Comparison of ENCODE assay signal across 1 cellular context in the genomic region with DNA sequence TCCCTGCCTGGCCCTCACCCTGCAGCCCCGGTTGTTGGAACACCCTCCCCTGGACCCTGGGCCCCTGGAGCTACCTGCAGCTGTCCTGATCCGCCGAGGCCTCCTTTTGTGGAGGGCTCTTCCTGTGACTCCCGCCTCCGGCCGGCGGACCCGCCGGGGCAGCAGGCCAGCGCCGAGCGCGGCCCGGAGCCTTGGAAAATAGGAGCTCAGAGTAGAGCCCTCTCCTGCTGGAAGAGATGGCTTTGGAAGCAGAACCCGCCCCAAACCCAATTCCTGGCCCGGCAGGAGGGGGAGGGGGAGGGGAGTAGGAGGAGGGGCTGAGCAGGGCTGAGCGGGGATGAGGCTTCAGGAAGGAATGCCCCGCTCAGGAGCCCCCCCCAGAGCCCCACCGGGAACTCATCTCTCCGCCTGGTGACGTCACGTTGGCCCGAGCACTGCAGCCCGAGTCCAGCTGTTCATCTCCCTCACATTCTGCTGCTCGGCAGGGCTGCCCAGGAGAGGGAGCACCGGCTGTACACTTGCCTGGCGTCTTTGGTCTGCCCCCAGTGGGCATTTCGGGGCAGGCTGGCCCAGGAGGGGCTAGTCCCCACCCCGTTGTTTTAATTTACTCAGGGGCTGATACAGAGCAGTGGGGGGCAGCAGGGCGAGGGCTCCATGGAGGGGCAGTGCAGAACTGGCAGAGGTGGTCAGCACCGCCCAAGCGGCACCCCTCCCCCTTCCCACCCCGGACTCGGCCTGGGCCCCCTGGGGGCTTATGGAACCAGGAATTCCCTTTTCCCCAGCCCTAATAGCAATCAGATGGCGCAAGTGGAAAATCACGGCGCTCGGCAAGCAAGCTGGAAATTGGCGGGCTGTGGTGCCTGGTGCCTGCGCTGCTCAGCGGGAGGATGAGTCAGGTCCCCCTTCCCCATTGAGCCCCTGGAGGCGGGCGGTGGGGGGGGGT.
A peak's percentile ranks its signal among the peaks of the same experiment; 100 is the strongest.
TF ChIP-seq lines count a peak whose summit lies in the region.

Gene MRGPRF, minus strand, starts transcription at position 238 of the 943 bp plus-strand sequence. CDS start 3,345 bp downstream, outside the sequence.

TF ChIP-seq in K562, 482 proteins besides CTCF, POLR2A, EP300 and RAD21 (continued from another document):
- TF ChIP-seq NKRF (IDR thresholded peaks at IDR 0.05; ENCODE audit: borderline replicate concordance) (no peak), FIP1L1 (IDR thresholded peaks at IDR 0.05; ENCODE audit: low read depth, low read length, poor library complexity, severe bottlenecking) (no peak), TGIF2 (CRISPR knock-in tag; IDR thresholded peaks at IDR 0.05) (no peak), KDM5B (IDR thresholded peaks at IDR 0.05; ENCODE audit: insufficient replicate concordance, low read depth, low read length) (no peak), KDM1A (IDR thresholded peaks at IDR 0.05) (peak in 1 of 2 experiments; percentile 74; a peak in 1 of 4 replicates), ATF1 (CRISPR knock-in tag; IDR thresholded peaks at IDR 0.05) (no peak), ATF1 (tag; IDR thresholded peaks at IDR 0.05) (peak; percentile 66; the same call in 1 of the 2 replicates), EGR1 (conservative IDR thresholded peaks at IDR 0.05) (no peak), TAL1 (IDR thresholded peaks at IDR 0.05) (no peak), ZNF165 (CRISPR knock-in tag; IDR thresholded peaks at IDR 0.05; ENCODE audit: borderline replicate concordance) (no peak), KAT7 (CRISPR knock-in tag; IDR thresholded peaks at IDR 0.05; ENCODE audit: borderline replicate concordance) (no peak), ZBTB26 (CRISPR knock-in tag; IDR thresholded peaks at IDR 0.05) (no peak), PURB (CRISPR knock-in tag; IDR thresholded peaks at IDR 0.05; ENCODE audit: low read depth) (no peak), MEF2A (IDR thresholded peaks at IDR 0.05; ENCODE audit: control insufficient read depth, low read depth, low read length) (no peak), TSC22D4 (tag; IDR thresholded peaks at IDR 0.05) (no peak), ZFP36 (IDR thresholded peaks at IDR 0.05; ENCODE audit: low read depth, low read length, partially characterized antibody) (no peak), CREM (IDR thresholded peaks at IDR 0.05; ENCODE audit: low read depth) (peak; percentile 43), ZNF695 (CRISPR knock-in tag; IDR thresholded peaks at IDR 0.05) (no peak), SMARCC2 (IDR thresholded peaks at IDR 0.05; ENCODE audit: low read depth) (no peak), HNRNPH1 (optimal IDR thresholded peaks at IDR 0.05; ENCODE audit: low read depth, low read length) (no peak), ZC3H11A (IDR thresholded peaks at IDR 0.05; ENCODE audit: low read depth, low read length) (no peak), CBFA2T2 (conservative IDR thresholded peaks at IDR 0.05) (no peak)
- TF ChIP-seq, protein P1, sequence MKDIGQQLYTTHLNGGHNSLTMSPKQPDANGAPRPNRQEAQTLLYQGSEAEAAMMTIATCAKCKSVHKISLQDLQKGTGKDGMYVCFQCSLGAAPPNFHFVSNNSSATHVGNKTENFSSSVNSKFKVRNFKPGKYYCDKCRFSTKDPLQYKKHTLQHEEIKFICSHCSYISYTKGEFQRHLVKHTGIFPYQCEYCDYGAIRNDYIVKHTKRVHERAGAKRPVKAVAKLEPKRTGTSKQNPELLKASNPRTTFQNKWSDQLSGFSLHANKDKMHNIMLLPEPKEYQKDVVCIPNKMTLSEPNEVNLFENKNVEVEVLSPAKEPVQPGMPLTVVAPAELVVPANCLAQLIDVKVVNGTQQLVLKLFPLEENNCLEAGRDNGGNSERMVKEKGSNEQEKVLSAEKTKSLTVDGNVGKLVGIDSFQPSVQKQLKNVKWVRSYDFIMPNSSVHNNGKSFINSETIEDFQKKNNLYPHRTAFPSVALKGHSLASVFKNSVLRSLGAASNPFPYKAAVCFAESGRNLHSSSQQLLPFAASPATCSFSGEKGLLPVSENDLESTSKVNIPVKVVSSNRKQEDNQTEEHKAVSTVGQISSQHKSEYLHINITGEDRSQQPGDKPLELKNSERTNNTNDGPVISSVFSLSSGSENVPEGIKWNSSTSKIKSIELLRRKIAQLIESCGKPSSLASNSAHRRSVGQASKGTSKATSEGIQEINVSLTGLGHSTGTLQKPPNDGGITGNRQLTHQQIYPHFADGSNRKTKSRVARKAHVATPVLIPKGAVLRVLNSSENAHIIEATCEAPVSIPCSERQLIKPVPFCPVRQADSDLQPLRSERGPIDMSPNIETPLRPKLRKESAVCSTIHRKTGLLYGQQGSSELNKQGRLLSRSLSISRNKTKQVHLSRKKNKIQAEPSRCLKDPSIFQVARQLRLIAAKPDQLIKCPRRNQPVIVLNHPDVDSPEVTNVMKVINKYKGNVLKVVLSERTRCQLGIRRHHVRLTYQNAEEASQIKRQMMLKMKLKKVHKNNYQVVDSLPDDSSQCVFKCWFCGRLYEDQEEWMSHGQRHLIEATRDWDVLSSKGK (CRISPR knock-in tag; IDR thresholded peaks at IDR 0.05), result no peak
- TF ChIP-seq, protein P2, sequence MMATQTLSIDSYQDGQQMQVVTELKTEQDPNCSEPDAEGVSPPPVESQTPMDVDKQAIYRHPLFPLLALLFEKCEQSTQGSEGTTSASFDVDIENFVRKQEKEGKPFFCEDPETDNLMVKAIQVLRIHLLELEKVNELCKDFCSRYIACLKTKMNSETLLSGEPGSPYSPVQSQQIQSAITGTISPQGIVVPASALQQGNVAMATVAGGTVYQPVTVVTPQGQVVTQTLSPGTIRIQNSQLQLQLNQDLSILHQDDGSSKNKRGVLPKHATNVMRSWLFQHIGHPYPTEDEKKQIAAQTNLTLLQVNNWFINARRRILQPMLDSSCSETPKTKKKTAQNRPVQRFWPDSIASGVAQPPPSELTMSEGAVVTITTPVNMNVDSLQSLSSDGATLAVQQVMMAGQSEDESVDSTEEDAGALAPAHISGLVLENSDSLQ (IDR thresholded peaks at IDR 0.05), result no peak; the same call in 1 of the 2 replicates
- TF ChIP-seq, protein P3, sequence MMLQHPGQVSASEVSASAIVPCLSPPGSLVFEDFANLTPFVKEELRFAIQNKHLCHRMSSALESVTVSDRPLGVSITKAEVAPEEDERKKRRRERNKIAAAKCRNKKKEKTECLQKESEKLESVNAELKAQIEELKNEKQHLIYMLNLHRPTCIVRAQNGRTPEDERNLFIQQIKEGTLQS (IDR thresholded peaks at IDR 0.05), result peak; percentile 45; the same call in 1 of the 2 replicates
- TF ChIP-seq, protein P3 (CRISPR knock-in tag; conservative IDR thresholded peaks at IDR 0.05), result no peak
- TF ChIP-seq, protein P4, sequence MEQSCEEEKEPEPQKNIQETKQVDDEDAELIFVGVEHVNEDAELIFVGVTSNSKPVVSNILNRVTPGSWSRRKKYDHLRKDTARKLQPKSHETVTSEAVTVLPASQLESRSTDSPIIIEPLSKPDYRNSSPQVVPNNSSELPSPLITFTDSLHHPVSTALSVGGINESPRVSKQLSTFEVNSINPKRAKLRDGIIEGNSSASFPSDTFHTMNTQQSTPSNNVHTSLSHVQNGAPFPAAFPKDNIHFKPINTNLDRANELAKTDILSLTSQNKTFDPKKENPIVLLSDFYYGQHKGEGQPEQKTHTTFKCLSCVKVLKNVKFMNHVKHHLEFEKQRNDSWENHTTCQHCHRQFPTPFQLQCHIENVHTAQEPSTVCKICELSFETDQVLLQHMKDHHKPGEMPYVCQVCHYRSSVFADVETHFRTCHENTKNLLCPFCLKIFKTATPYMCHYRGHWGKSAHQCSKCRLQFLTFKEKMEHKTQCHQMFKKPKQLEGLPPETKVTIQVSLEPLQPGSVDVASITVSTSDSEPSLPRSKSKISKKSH (CRISPR knock-in tag; IDR thresholded peaks at IDR 0.05), result no peak
- TF ChIP-seq, protein P5, sequence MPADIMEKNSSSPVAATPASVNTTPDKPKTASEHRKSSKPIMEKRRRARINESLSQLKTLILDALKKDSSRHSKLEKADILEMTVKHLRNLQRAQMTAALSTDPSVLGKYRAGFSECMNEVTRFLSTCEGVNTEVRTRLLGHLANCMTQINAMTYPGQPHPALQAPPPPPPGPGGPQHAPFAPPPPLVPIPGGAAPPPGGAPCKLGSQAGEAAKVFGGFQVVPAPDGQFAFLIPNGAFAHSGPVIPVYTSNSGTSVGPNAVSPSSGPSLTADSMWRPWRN (IDR thresholded peaks at IDR 0.05; ENCODE audit: low read depth), result no peak
